Comparison of ENCODE assay signal across 1 cellular context in the genomic region with DNA sequence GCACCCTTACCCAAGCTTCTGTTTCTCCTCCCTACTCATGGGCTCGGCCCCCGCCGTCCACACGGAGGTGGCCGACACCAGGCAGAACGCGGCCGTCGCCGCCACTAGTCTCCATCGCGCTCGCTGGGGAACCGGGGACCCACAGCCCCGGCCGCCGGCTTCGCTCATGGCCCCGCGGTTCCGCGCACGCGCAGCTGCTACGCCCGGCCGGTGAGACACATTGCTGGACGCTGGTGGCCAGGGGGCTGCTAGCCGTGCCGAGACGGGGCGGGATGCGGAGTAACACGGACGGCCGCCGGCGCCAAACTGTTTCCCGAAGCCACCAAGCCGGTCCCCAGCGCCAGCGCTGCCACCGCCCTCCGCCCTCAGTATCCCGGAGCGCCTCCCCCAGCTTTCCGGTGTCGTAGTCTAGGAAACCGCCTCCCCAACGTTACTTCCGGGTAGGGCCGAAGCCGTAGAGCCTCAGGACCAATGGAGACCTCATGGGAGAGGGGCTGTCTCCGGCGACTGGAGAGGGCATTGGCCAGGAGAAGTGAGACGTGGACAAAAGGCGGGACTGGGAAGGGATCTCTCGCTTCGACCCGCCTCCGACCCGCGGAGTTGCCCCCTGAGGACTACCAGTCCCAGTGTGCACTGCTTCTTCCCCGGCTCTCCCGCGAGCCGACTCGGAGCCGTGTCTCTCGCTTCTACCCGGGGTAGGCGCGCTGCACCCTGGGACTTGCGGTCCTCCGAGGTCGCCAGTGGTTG.
TF ChIP-seq lines count a peak whose summit lies in the region.

Gene EDEM3, minus strand, starts transcription at position 380 of the 747 bp plus-strand sequence. Its CDS starts 212 bp downstream, at position 168.

TF ChIP-seq in H1, 55 proteins besides CTCF, POLR2A, EP300 and RAD21:
- TF ChIP-seq SP4 (IDR thresholded peaks at IDR 0.05; ENCODE audit: low read length) (no peak), HDAC2 (IDR thresholded peaks at IDR 0.05; ENCODE audit: borderline replicate concordance in 1 of 2, low read depth in 2 of 2, low read length in 2 of 2) (peak in 1 of 2 experiments; percentile 83; a peak in 2 of 4 replicates), PHF8 (conservative IDR thresholded peaks at IDR 0.05; ENCODE audit: low read depth, low read length) (0 out of 2 replicates have a peak, but pooled peaks have one; percentile 69), RXRA (IDR thresholded peaks at IDR 0.05; ENCODE audit: insufficient read depth, low read depth, low read length) (no peak), EGR1 (IDR thresholded peaks at IDR 0.05; ENCODE audit: borderline replicate concordance, low read depth, low read length) (peak; percentile 25; the same call in 1 of the 2 replicates), YY1 (IDR thresholded peaks at IDR 0.05; ENCODE audit: low read depth, low read length) (0 out of 2 replicates have a peak, but pooled peaks have one; percentile 8), BRCA1 (IDR thresholded peaks at IDR 0.05; ENCODE audit: low read depth, low read length) (peak; percentile 63; the same call in 1 of the 2 replicates), NRF1 (IDR thresholded peaks at IDR 0.05; ENCODE audit: low read depth, low read length) (peak; percentile 57), SRF (IDR thresholded peaks at IDR 0.05; ENCODE audit: low read depth, low read length) (no peak), SIX5 (IDR thresholded peaks at IDR 0.05; ENCODE audit: low read depth, low read length) (peak; percentile 76), GTF2F1 (IDR thresholded peaks at IDR 0.05; ENCODE audit: borderline replicate concordance, low read depth, low read length) (no peak), SP1 (IDR thresholded peaks at IDR 0.05; ENCODE audit: low read depth, low read length) (peak; percentile 92), RBBP5 (IDR thresholded peaks at IDR 0.05; ENCODE audit: borderline replicate concordance, low read depth, low read length) (peak; percentile 55; the same call in 1 of the 2 replicates), ASH2L (IDR thresholded peaks at IDR 0.05; ENCODE audit: low read length) (peak; percentile 89), POLR2AphosphoS5 (IDR thresholded peaks at IDR 0.05; ENCODE audit: low read depth, low read length) (peak; percentile 43; the same call in 1 of the 2 replicates), TAF1 (IDR thresholded peaks at IDR 0.05; ENCODE audit: low read depth, low read length) (peak; percentile 71), TEAD4 (IDR thresholded peaks at IDR 0.05; ENCODE audit: low read depth, low read length) (no peak), CHD1 (IDR thresholded peaks at IDR 0.05; ENCODE audit: low read depth, low read length) (no peak), GABPA (IDR thresholded peaks at IDR 0.05; ENCODE audit: borderline replicate concordance, insufficient read depth, low read length) (peak; percentile 68; the same call in 1 of the 2 replicates), SIN3A (conservative IDR thresholded peaks at IDR 0.05 in 1 of 2, IDR thresholded peaks at IDR 0.05 in 1 of 2; ENCODE audit: low read depth in 1 of 2, low read length in 2 of 2) (peak in 1 of 2 experiments; percentile 68; a peak in 1 of 4 replicates), CHD2 (IDR thresholded peaks at IDR 0.05; ENCODE audit: low read length) (peak; percentile 89), CEBPB (IDR thresholded peaks at IDR 0.05; ENCODE audit: low read depth, low read length) (no peak), CREB1 (IDR thresholded peaks at IDR 0.05) (peak; percentile 70), SP2 (IDR thresholded peaks at IDR 0.05; ENCODE audit: low read length) (peak; percentile 56; the same call in 1 of the 2 replicates), TBP (IDR thresholded peaks at IDR 0.05; ENCODE audit: low read depth, low read length) (peak; percentile 63; the same call in 1 of the 2 replicates), TAF7 (optimal IDR thresholded peaks at IDR 0.05; ENCODE audit: borderline replicate concordance, low read depth, low read length) (peak; percentile 21), SIRT6 (IDR thresholded peaks at IDR 0.05; ENCODE audit: low read length) (no peak), SAP30 (IDR thresholded peaks at IDR 0.05; ENCODE audit: insufficient read depth, insufficient replicate concordance, low read length) (no peak), ZNF274 (IDR thresholded peaks at IDR 0.05; ENCODE audit: borderline replicate concordance, extremely low read depth, low read length) (no peak)
